In genomic region chr22:49370841-49371301, GRCh38 we compare ENCODE assay signal across 21 cellular contexts.
A peak's percentile ranks its signal among the peaks of the same experiment; 100 is the strongest.
DNase-seq lines count a peak whose midpoint lies in the region; ATAC-seq and TF ChIP-seq lines count a peak whose summit lies in the region.
"Had no signal": no experiment of that assay in that cellular context is flagged by ENCODE, and none has a peak within 500 bp of the region (broad histone marks: within the 10 kb centered on the region; RNA-seq: fewer than 3 reads in every experiment).

No MANE protein-coding gene starts in this region.

- no peaks in the 10 kb centered on the region for H3K4me1 ChIP-seq in upper lobe of right lung
- H3K4me1 ChIP-seq: psoas muscle had no signal

- H3K27me3 ChIP-seq in upper lobe of right lung: peaks cover 26% of the 10 kb centered on the region

- H3K4me3 ChIP-seq in coronary artery (no peak overlapping the region), upper lobe of right lung (no peak overlapping the region)
- H3K4me3 ChIP-seq: psoas muscle had no signal

- no peaks in the 10 kb centered on the region for H3K36me3 ChIP-seq in upper lobe of right lung

- TF ChIP-seq CTCF in coronary artery (IDR thresholded peaks at IDR 0.05) (no peak), upper lobe of right lung (IDR thresholded peaks at IDR 0.05) (no peak)

- intact Hi-C loops in upper lobe of right lung (cut with DNase I): no loop called here

- peak; percentile 41 for DNase-seq in activated effector memory CD4-positive, alpha-beta T cell treated with anti-CD3 and anti-CD28 coated beads, Interleukin-2, amount 50 U/mL, for 16 hours
- DNase-seq in activated effector memory CD4-positive, alpha-beta T cell treated with Interleukin-2 at 50 U/mL for 16 hours: no peak
- DNase-seq in coronary artery (ENCODE audit: low spot score) (peak; percentile 46), mucosa of gallbladder (ENCODE audit: low spot score) (peak; percentile 8), upper lobe of right lung (peak; percentile 30), NCI-H524 (lab: John Stamatoyannopoulos, UW) (no peak), NCI-H2081 treated with DMSO at 0.1 percent for 48 hours (lab: John Stamatoyannopoulos, UW) (no peak)
- DNase-seq: activated CD4-positive, CD25-positive, alpha-beta regulatory T cell treated with anti-CD3 and anti-CD28 coated beads, Interleukin-2, amount 50 U/mL, for 72 hours; activated CD8-positive, alpha-beta T cell treated with anti-CD3 and anti-CD28 coated beads for 36 hours; activated naive CD4-positive, alpha-beta T cell treated with Interleukin-2 at 50 U/mL for 16 hours; activated T-cell treated with anti-CD3 and anti-CD28 coated beads, Interleukin-2, amount 50 U/mL, for 4 hours; effector CD4-positive, alpha-beta T cell; H7; NCI-H1105; NCI-H187 treated with DMSO at 0.1 percent for 48 hours; NCI-H774; psoas muscle; RPMI8226; stimulated activated naive CD8-positive, alpha-beta T cell treated with anti-CD3 and anti-CD28 coated beads, Interleukin-15, Interleukin-2, amounts not matched to agents 100 U/mL and 50 U/mL, for 24 hours had no signal

- no peak overlapping the region for H3K27ac ChIP-seq in coronary artery
- H3K27ac ChIP-seq in upper lobe of right lung: no peak overlapping the region
- H3K27ac ChIP-seq: psoas muscle had no signal

- no peak for ATAC-seq in upper lobe of right lung
- ATAC-seq in HG03439 (IDR thresholded peaks at IDR 0.05; ENCODE audit: unreplicated experiment): no peak
- ATAC-seq: activated CD8-positive, alpha-beta T cell treated with anti-CD3 and anti-CD28 coated beads for 36 hours; activated T-cell treated with anti-CD3 and anti-CD28 coated beads, Interleukin-2, amount 50 U/mL, for 4 hours; CD8-positive, alpha-beta T cell; psoas muscle; stimulated activated naive CD8-positive, alpha-beta T cell treated with anti-CD3 and anti-CD28 coated beads, Interleukin-15, Interleukin-2, amounts not matched to agents 100 U/mL and 50 U/mL, for 24 hours had no signal

- H3K9me3 ChIP-seq in upper lobe of right lung: no peaks in the 10 kb centered on the region
- H3K9me3 ChIP-seq: psoas muscle had no signal

Comparison
In these comparisons a context has a peak if more than half of its experiments do, and no peak if none do; other contexts are left out.
1. DNase-seq: peak in activated effector memory CD4-positive, alpha-beta T cell treated with anti-CD3 and anti-CD28 coated beads, Interleukin-2, amount 50 U/mL, for 16 hours (single experiment), coronary artery (single experiment), mucosa of gallbladder (single experiment) and upper lobe of right lung (single experiment); none in activated effector memory CD4-positive, alpha-beta T cell treated with Interleukin-2 at 50 U/mL for 16 hours (single experiment), NCI-H524 (0 of 2) and NCI-H2081 treated with DMSO at 0.1 percent for 48 hours (single experiment).